In the genomic region with DNA sequence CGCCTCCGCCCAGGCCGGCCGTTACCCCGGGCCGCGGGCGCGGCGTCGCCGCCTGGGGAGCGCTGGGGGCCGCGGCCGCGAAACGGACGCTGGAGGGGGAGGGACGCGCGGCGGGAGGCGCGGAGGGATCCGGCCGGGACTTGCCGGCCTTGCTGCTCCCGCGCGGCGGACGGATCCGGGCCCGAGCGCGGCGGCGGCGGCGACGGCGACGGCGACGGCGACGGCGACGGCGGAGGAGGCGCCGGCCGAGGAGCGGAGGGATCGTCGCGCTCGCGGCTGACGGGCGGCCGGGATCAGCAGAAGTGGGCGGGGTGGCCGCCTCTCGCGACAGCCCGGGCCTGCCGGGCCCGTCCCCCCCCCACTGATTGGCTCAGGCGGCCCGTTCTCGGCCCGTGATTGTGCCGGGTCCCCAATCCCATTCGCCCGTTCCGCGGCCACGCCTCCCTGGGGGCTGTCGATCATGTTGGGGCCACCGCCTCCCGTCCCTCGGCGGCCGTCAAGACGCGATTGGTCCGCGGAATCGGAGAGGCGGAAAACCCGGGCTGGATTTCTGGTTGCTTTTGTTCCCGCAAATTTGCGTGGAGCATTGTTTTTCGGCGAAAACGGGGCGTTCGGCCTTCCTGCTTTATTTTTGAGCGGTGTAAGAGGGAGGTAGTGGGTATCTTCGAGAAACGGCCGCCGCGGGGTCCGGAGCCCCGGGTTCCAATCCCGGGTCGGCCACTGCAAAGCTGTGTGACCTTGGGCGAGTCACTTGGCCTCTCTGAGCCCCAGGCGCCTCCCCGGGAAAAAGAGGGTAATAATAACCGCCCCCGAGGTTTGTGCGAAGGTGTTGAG, we compare ENCODE assay signal across 8 cellular contexts. TPM values are rescaled to one million over a fixed set of nuclear protein-coding genes. Genes with fewer than 3 reads are reported as not detected.
DNase-seq lines count a peak whose midpoint lies in the region; ATAC-seq lines count a peak whose summit lies in the region.

ZCCHC14 (minus strand) TSS at position 304 of the 834 bp plus-strand sequence. CDS start 786 bp downstream, outside the sequence.

- ATAC-seq in GM19043 (IDR thresholded peaks at IDR 0.05; ENCODE audit: low read depth, unreplicated experiment) (peak; percentile 90), HG03354 (IDR thresholded peaks at IDR 0.05; ENCODE audit: poor library complexity, severe bottlenecking, unreplicated experiment) (peak; percentile 87)

- H3K4me1 Mint-ChIP-seq in activated CD4-positive, alpha-beta T cell treated with anti-CD3 and anti-CD28 coated beads, Interleukin-2, amount 10 ng/mL, durations not matched to agents 24 days and 14 days, result peaks cover 34% of the 10 kb centered on the region

- peak within 1 kb of the TSS; percentile 64 for H3K27ac Mint-ChIP-seq in activated CD4-positive, alpha-beta T cell treated with anti-CD3 and anti-CD28 coated beads, Interleukin-2, amount 10 ng/mL, durations not matched to agents 24 days and 14 days

- H3K9me3 Mint-ChIP-seq in activated CD4-positive, alpha-beta T cell treated with anti-CD3 and anti-CD28 coated beads, Interleukin-2, amount 10 ng/mL, durations not matched to agents 24 days and 14 days, result no peaks in the 10 kb centered on the region

- DNase-seq in AML-193 (lab: John Stamatoyannopoulos, UW), result peak; percentile 86 to 87
- peak; percentile 94 for DNase-seq in NCI-H510A (lab: John Stamatoyannopoulos, UW)
- peak; percentile 100 for DNase-seq in activated CD4-positive, alpha-beta T cell treated with anti-CD3 and anti-CD28 coated beads, Interleukin-2, amount 10 ng/mL, durations not matched to agents 24 days and 14 days
- peak; percentile 85 for DNase-seq in cortex of kidney (lab: John Stamatoyannopoulos, UW)
- DNase-seq in left kidney (ENCODE audit: low read depth, low spot score), result peak; percentile 100
- DNase-seq in stimulated activated CD4-positive, alpha-beta T cell treated with anti-CD3 and anti-CD28 coated beads, Interleukin-1b, Interleukin-23, amount 100 ng/mL, for 4 hours (ENCODE audit: low read depth in 2 of 2), result peak; percentile 97 to 99

- peak within 1 kb of the TSS; percentile 82 for H3K4me3 Mint-ChIP-seq in activated CD4-positive, alpha-beta T cell treated with anti-CD3 and anti-CD28 coated beads, Interleukin-2, amount 10 ng/mL, durations not matched to agents 24 days and 14 days

- intact Hi-C loops in activated CD4-positive, alpha-beta T cell treated with anti-CD3 and anti-CD28 coated beads, Interleukin-2, amount 10 ng/mL, durations not matched to agents 24 days and 14 days (cut with micrococcal nuclease), result loop anchor here (1.0 to 10.0 kb wide), 3 partner anchors 56 to 178 kb away; partner anchors contain the start of genes C16orf95 and MAP1LC3B

- peaks cover 39% of the 10 kb centered on the region for H3K27me3 Mint-ChIP-seq in activated CD4-positive, alpha-beta T cell treated with anti-CD3 and anti-CD28 coated beads, Interleukin-2, amount 10 ng/mL, durations not matched to agents 24 days and 14 days

- H3K36me3 Mint-ChIP-seq in activated CD4-positive, alpha-beta T cell treated with anti-CD3 and anti-CD28 coated beads, Interleukin-2, amount 10 ng/mL, durations not matched to agents 24 days and 14 days (ENCODE audit: low read depth), result peaks cover 11% of the 10 kb centered on the region

RNA-seq across cellular contexts. Expression of gene ZCCHC14, which starts in this region (rescaled TPM):
- 11.6 and 12.0 TPM in 2 replicates for total RNA-seq in activated CD4-positive, alpha-beta T cell treated with anti-CD3 and anti-CD28 coated beads, Interleukin-2, amount 10 ng/mL, durations not matched to agents 24 days and 14 days

Comparison
In these comparisons a context has a peak if more than half of its experiments do, and no peak if none do; other contexts are left out.
1. Peak in every context shown above with its lines: DNase-seq and ATAC-seq.